1 cellular context compared by ENCODE assay signal in the genomic region with DNA sequence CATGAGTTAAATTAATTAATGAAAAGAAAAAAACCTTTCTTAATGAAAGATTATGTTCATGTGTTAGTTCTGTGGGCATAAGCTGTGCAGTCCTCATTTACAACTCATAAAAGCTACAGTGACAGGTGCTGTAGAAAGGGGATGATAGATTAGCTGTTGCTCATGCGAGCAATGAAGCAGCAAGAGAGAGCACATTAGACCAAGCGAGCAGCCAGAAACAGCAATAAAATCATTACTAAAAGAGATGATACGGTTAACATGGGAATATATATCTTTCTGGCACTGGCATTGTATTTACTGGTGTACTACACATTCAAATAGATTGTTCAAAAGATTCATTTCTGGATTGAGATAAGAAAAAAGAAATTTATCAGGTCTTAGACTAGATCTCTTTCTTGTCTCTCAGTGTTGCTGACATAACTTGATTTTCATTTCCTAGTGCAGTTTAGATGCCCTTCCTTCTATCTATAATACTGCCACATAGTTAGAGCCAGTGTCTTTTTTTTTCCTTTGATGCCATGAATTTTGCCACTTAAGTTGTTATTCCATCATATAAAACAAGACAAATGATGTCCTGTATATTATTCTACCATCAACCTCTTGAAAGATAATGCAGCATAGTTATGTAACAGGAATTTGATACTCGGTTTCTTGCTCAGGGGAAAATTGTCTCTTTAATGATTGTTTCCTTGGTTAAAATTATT.
A peak's percentile ranks its signal among the peaks of the same experiment; 100 is the strongest.
TF ChIP-seq lines count a peak whose summit lies in the region.

No MANE protein-coding gene starts in this region.

TF ChIP-seq in neural cell, 6 proteins besides CTCF, POLR2A, EP300 and RAD21:
- TF ChIP-seq, protein P1, sequence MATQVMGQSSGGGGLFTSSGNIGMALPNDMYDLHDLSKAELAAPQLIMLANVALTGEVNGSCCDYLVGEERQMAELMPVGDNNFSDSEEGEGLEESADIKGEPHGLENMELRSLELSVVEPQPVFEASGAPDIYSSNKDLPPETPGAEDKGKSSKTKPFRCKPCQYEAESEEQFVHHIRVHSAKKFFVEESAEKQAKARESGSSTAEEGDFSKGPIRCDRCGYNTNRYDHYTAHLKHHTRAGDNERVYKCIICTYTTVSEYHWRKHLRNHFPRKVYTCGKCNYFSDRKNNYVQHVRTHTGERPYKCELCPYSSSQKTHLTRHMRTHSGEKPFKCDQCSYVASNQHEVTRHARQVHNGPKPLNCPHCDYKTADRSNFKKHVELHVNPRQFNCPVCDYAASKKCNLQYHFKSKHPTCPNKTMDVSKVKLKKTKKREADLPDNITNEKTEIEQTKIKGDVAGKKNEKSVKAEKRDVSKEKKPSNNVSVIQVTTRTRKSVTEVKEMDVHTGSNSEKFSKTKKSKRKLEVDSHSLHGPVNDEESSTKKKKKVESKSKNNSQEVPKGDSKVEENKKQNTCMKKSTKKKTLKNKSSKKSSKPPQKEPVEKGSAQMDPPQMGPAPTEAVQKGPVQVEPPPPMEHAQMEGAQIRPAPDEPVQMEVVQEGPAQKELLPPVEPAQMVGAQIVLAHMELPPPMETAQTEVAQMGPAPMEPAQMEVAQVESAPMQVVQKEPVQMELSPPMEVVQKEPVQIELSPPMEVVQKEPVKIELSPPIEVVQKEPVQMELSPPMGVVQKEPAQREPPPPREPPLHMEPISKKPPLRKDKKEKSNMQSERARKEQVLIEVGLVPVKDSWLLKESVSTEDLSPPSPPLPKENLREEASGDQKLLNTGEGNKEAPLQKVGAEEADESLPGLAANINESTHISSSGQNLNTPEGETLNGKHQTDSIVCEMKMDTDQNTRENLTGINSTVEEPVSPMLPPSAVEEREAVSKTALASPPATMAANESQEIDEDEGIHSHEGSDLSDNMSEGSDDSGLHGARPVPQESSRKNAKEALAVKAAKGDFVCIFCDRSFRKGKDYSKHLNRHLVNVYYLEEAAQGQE (IDR thresholded peaks at IDR 0.05; ENCODE audit: borderline replicate concordance), result peak; percentile 14
- TF ChIP-seq POLR2AphosphoS5 (IDR thresholded peaks at IDR 0.05), result no peak
TF ChIP-seq in neural cell: peak in this region for 1.
